Comparison of ENCODE assay signal across 15 cellular contexts in genomic region chr22:27628891-27629631, GRCh38.
"Had no signal": no experiment of that assay in that cellular context is flagged by ENCODE, and none has a peak within 500 bp of the region (broad histone marks: within the 10 kb centered on the region; RNA-seq: fewer than 3 reads in every experiment).

No MANE protein-coding gene starts in this region.

- H3K27ac Mint-ChIP-seq: activated B cell treated with CpG ODN at 0.5 μM for 24 hours; activated CD4-positive, alpha-beta T cell treated with anti-CD3 and anti-CD28 coated beads, Interleukin-2, amount 10 ng/mL, durations not matched to agents 7 days and 5 days; activated naive CD4-positive, alpha-beta T cell treated with anti-CD3 and anti-CD28 coated beads for 36 hours; natural killer cell; T-helper 17 cell had no signal

- H3K36me3 Mint-ChIP-seq: natural killer cell had no signal

- H3K27ac ChIP-seq: prostate gland, upper lobe of left lung had no signal

- H3K4me3 ChIP-seq: lung, prostate gland, upper lobe of left lung had no signal

- H3K4me3 Mint-ChIP-seq: activated B cell treated with CpG ODN at 0.5 μM for 24 hours; activated CD4-positive, alpha-beta T cell treated with anti-CD3 and anti-CD28 coated beads, Interleukin-2, amount 10 ng/mL, durations not matched to agents 7 days and 5 days; activated naive CD4-positive, alpha-beta T cell treated with anti-CD3 and anti-CD28 coated beads for 36 hours; natural killer cell; T-helper 17 cell had no signal

- H3K4me1 Mint-ChIP-seq: activated B cell treated with CpG ODN at 0.5 μM for 24 hours; activated CD4-positive, alpha-beta T cell treated with anti-CD3 and anti-CD28 coated beads, Interleukin-2, amount 10 ng/mL, durations not matched to agents 7 days and 5 days; natural killer cell; T-helper 17 cell had no signal

- H3K27me3 ChIP-seq: upper lobe of left lung had no signal

- ATAC-seq: left cardiac atrium, natural killer cell, sciatic nerve, T-helper 17 cell had no signal

- H3K4me1 ChIP-seq: prostate gland had no signal

- H3K27me3 Mint-ChIP-seq: activated CD4-positive, alpha-beta T cell treated with anti-CD3 and anti-CD28 coated beads, Interleukin-2, amount 10 ng/mL, durations not matched to agents 7 days and 5 days had no signal

- DNase-seq: activated B cell treated with CpG ODN at 0.5 μM for 24 hours; activated CD4-positive, alpha-beta T cell treated with anti-CD3 and anti-CD28 coated beads, Interleukin-2, amount 10 ng/mL, durations not matched to agents 7 days and 5 days; activated CD8-positive, alpha-beta memory T cell treated with anti-CD3 and anti-CD28 coated beads for 24 hours; activated naive CD4-positive, alpha-beta T cell treated with anti-CD3 and anti-CD28 coated beads for 36 hours; hippocampal formation; left cardiac atrium; natural killer cell; stimulated activated CD4-positive, alpha-beta T cell treated with anti-CD3 and anti-CD28 coated beads, Interleukin-12 subunit alpha, Interleukin-12 subunit beta, amount 100 ng/mL, for 4 hours; stimulated activated naive CD4-positive, alpha-beta T cell; substantia nigra; T-helper 17 cell; upper lobe of left lung had no signal

- H3K36me3 ChIP-seq: prostate gland, upper lobe of left lung had no signal

- H3K9me3 Mint-ChIP-seq: activated CD4-positive, alpha-beta T cell treated with anti-CD3 and anti-CD28 coated beads, Interleukin-2, amount 10 ng/mL, durations not matched to agents 7 days and 5 days; activated naive CD4-positive, alpha-beta T cell treated with anti-CD3 and anti-CD28 coated beads for 36 hours; natural killer cell had no signal
